In genomic region chr5:43402524-43403066, GRCh38 we compare ENCODE assay signal across 1 cellular context. TPM values are rescaled to one million over a fixed set of nuclear protein-coding genes. Genes with fewer than 3 reads are reported as not detected.
"Had no signal": no experiment of that assay in that cellular context is flagged by ENCODE, and none has a peak within 500 bp of the region (broad histone marks: within the 10 kb centered on the region; RNA-seq: fewer than 3 reads in every experiment).

No MANE protein-coding gene starts in this region.

RNA-seq across cellular contexts. Expression of gene CCL28, which starts 9.6 kb away (rescaled TPM):
- total RNA-seq: OCI-LY7 had no signal
